In genomic region chr6:139369068-139369467, GRCh38 we compare ENCODE assay signal across 9 cellular contexts. TPM values are rescaled to one million over a fixed set of nuclear protein-coding genes. Genes with fewer than 3 reads are reported as not detected.
A peak's percentile ranks its signal among the peaks of the same experiment; 100 is the strongest.
DNase-seq lines count a peak whose midpoint lies in the region; ATAC-seq and TF ChIP-seq lines count a peak whose summit lies in the region.
"Had no signal": no experiment of that assay in that cellular context is flagged by ENCODE, and none has a peak within 500 bp of the region (broad histone marks: within the 10 kb centered on the region; RNA-seq: fewer than 3 reads in every experiment).

No MANE protein-coding gene starts in this region.

- no peak overlapping the region for H3K4me3 ChIP-seq in SK-N-SH (ENCODE audit: low read depth in 2 of 2, low read length in 1 of 2)
- no peak overlapping the region for H3K4me3 ChIP-seq in thyroid gland (replicated peaks in 1 of 3)
- no peak overlapping the region for H3K4me3 ChIP-seq in CD8-positive, alpha-beta T cell (ENCODE audit: low read depth, low read length)

- peak overlapping the region in 1 of 2 experiments; percentile 43; a peak in 1 of 4 replicates for H3K27ac ChIP-seq in SK-N-SH (ENCODE audit: low read depth in 2 of 2, low read length in 1 of 2)
- peak overlapping the region; percentile 99 to 100 (median 100) for H3K27ac ChIP-seq in thyroid gland
- H3K27ac ChIP-seq in CD8-positive, alpha-beta T cell (ENCODE audit: low read depth, low read length) = no peak overlapping the region

- intact Hi-C loops in thyroid gland (cut with DNase I) = loop anchor here (10.0 kb wide), 1 partner anchor 134 kb away; no protein-coding TSS in a partner anchor
- intact Hi-C loops in CD8-positive, alpha-beta T cell (cut with DNase I, micrococcal nuclease) = loop anchor here (1.0 to 10.0 kb wide), 2 partner anchors 444 to 558 kb away; no protein-coding TSS in a partner anchor

- TF ChIP-seq POLR2A in thyroid gland (IDR thresholded peaks at IDR 0.05) = no peak

- peaks cover 40% of the 10 kb centered on the region for H3K4me1 Mint-ChIP-seq in T-helper 17 cell
- H3K4me1 Mint-ChIP-seq in CD8-positive, alpha-beta T cell (ENCODE audit: low read depth) = peaks cover 53% of the 10 kb centered on the region

- no peak for TF ChIP-seq EP300 in SK-N-SH (IDR thresholded peaks at IDR 0.05; ENCODE audit: borderline replicate concordance in 1 of 2, low read depth in 1 of 2, low read length in 1 of 2)

- no peak for DNase-seq in SK-N-SH
- DNase-seq in T-helper 17 cell = no peak
- peak; percentile 39 for DNase-seq in left kidney (ENCODE audit: low read depth, low spot score)
- DNase-seq in thyroid gland = no peak
- no peak for DNase-seq in CD8-positive, alpha-beta T cell
- DNase-seq in hippocampal formation (lab: John Stamatoyannopoulos, UW) = no peak
- DNase-seq in NOMO-1 (lab: John Stamatoyannopoulos, UW; ENCODE audit: unreplicated experiment in 2 of 2) = no peak
- DNase-seq: activated CD8-positive, alpha-beta T cell treated with anti-CD3 and anti-CD28 coated beads, Interleukin-2, amount 10 ng/mL, durations not matched to agents 7 days and 5 days had no signal

- peaks cover under 1% of the 10 kb centered on the region for H3K27me3 Mint-ChIP-seq in T-helper 17 cell
- H3K27me3 Mint-ChIP-seq in CD8-positive, alpha-beta T cell (ENCODE audit: low read depth) = no peaks in the 10 kb centered on the region

- TF ChIP-seq CTCF in SK-N-SH (IDR thresholded peaks at IDR 0.05) = no peak
- no peak for TF ChIP-seq CTCF in thyroid gland (IDR thresholded peaks at IDR 0.05)
- TF ChIP-seq CTCF in CD8-positive, alpha-beta T cell (IDR thresholded peaks at IDR 0.05) = no peak

- no peak overlapping the region for H3K4me3 Mint-ChIP-seq in T-helper 17 cell
- no peak overlapping the region for H3K4me3 Mint-ChIP-seq in CD8-positive, alpha-beta T cell
- H3K4me3 Mint-ChIP-seq: activated CD8-positive, alpha-beta T cell treated with anti-CD3 and anti-CD28 coated beads, Interleukin-2, amount 10 ng/mL, durations not matched to agents 7 days and 5 days had no signal

- peaks cover 37% of the 10 kb centered on the region for H3K79me2 ChIP-seq in SK-N-SH (ENCODE audit: insufficient read depth)

- 18% methylated on average over 2 of the region's 2 CpGs for WGBS in SK-N-SH (ENCODE audit: low lambda C conversion rate)
- WGBS in thyroid gland, 2 donors = 52 to 55% methylated on average over 2 of the region's 2 CpGs

- no peak overlapping the region for H3K4me2 ChIP-seq in SK-N-SH

- peak; percentile 6; the same call in 2 of the 3 replicates for ATAC-seq in SK-N-SH treated with all-trans-retinoic acid at 6 μM for 48 hours
- no peak for ATAC-seq in T-helper 17 cell
- no peak for ATAC-seq in CD8-positive, alpha-beta T cell
- ATAC-seq: activated CD8-positive, alpha-beta T cell treated with anti-CD3 and anti-CD28 coated beads, Interleukin-2, amount 10 ng/mL, durations not matched to agents 7 days and 5 days had no signal

- H3K4me1 ChIP-seq in SK-N-SH (ENCODE audit: control insufficient read depth in 1 of 2, insufficient read depth in 2 of 2, low read depth in 1 of 2, low read length in 1 of 2) (peaks cover 6 to 30% of the 10 kb centered on the region in 2 experiments), thyroid gland (peaks cover 0 to 30% of the 10 kb centered on the region in 2 donors)
- H3K4me1 ChIP-seq in CD8-positive, alpha-beta T cell (ENCODE audit: insufficient read depth, low read length) = peaks cover 31% of the 10 kb centered on the region

- H3K9me3 Mint-ChIP-seq in CD8-positive, alpha-beta T cell = no peaks in the 10 kb centered on the region

- H3K9ac ChIP-seq in SK-N-SH = no peak overlapping the region

- H3K27ac Mint-ChIP-seq in T-helper 17 cell = peak overlapping the region; percentile 100
- H3K27ac Mint-ChIP-seq in CD8-positive, alpha-beta T cell = no peak overlapping the region
- H3K27ac Mint-ChIP-seq: activated CD8-positive, alpha-beta T cell treated with anti-CD3 and anti-CD28 coated beads, Interleukin-2, amount 10 ng/mL, durations not matched to agents 7 days and 5 days had no signal

- H3K36me3 ChIP-seq in SK-N-SH (replicated peaks in 1 of 2; ENCODE audit: control insufficient read depth in 1 of 2, insufficient read depth in 2 of 2, low read length in 1 of 2) (peaks cover 18 to 27% of the 10 kb centered on the region in 2 experiments), thyroid gland (peaks cover 14 to 25% of the 10 kb centered on the region in 2 donors)
- H3K36me3 ChIP-seq in CD8-positive, alpha-beta T cell (ENCODE audit: insufficient read depth, low read length) = no peaks in the 10 kb centered on the region

- H3K9me3 ChIP-seq in SK-N-SH (no peaks in the 10 kb centered on the region), T-helper 17 cell (ENCODE audit: control insufficient read depth, low read length, poor library complexity, severe bottlenecking) (no peaks in the 10 kb centered on the region), thyroid gland (no peaks in the 10 kb centered on the region)
- H3K9me3 ChIP-seq in CD8-positive, alpha-beta T cell (ENCODE audit: low read length) = no peaks in the 10 kb centered on the region

- H4K20me1 ChIP-seq in SK-N-SH (ENCODE audit: insufficient read depth) = peaks cover 28% of the 10 kb centered on the region

- CTCF ChIA-PET in SK-N-SH (lab: Yijun Ruan, JAX) = interaction anchor here (0.6 to 2.2 kb wide), 25 partner anchors 9 to 1553 kb away, joined by 3 to 20 read pairs (median 3); no protein-coding TSS in a partner anchor
- CTCF ChIA-PET in CD8-positive, alpha-beta T cell (lab: Charles Lee) = interaction anchor here (0.7 to 3.0 kb wide), 46 partner anchors 10 to 1072 kb away, joined by 3 to 62 read pairs (median 3); partner anchors contain the start of genes CCDC28A, REPS1 and TXLNB

- H3K9me2 ChIP-seq in SK-N-SH = no peaks in the 10 kb centered on the region

- no peak overlapping the region for H2AFZ ChIP-seq in SK-N-SH (ENCODE audit: low read depth)

- H3K36me3 Mint-ChIP-seq in T-helper 17 cell (ENCODE audit: low read depth) = peaks cover 3% of the 10 kb centered on the region
- H3K36me3 Mint-ChIP-seq in CD8-positive, alpha-beta T cell = peaks cover 29% of the 10 kb centered on the region

- H3F3A ChIP-seq in SK-N-SH (replicated peaks; ENCODE audit: insufficient read depth) = peaks cover 45% of the 10 kb centered on the region

- no peaks in the 10 kb centered on the region for H3K27me3 ChIP-seq in SK-N-SH (ENCODE audit: insufficient read depth)
- no peaks in the 10 kb centered on the region for H3K27me3 ChIP-seq in thyroid gland
- no peaks in the 10 kb centered on the region for H3K27me3 ChIP-seq in CD8-positive, alpha-beta T cell (ENCODE audit: insufficient read depth, low read length)

- POLR2A ChIA-PET in SK-N-SH (lab: Yijun Ruan, JAX) = no interaction called here
- POLR2A ChIA-PET in CD8-positive, alpha-beta T cell (lab: Charles Lee) = interaction anchor here (1.0 to 2.3 kb wide), 6 partner anchors 77 to 596 kb away, joined by 3 to 12 read pairs (median 4); partner anchors contain the start of genes CCDC28A and TXLNB

- TF ChIP-seq RAD21 in SK-N-SH (IDR thresholded peaks at IDR 0.05; ENCODE audit: low read length) = no peak

TF ChIP-seq in SK-N-SH treated with all-trans-retinoic acid at 6 μM for 48 hours, 23 proteins besides CTCF, POLR2A, EP300 and RAD21:
- TF ChIP-seq ZFP3 (CRISPR knock-in tag; IDR thresholded peaks at IDR 0.05) = no peak

TF ChIP-seq in SK-N-SH, 30 proteins besides CTCF, POLR2A, EP300 and RAD21:
- TF ChIP-seq ELF1 (IDR thresholded peaks at IDR 0.05) (no peak), JUND (IDR thresholded peaks at IDR 0.05) (no peak), REST (IDR thresholded peaks at IDR 0.05; ENCODE audit: low read depth, low read length) (no peak), POLR2AphosphoS5 (IDR thresholded peaks at IDR 0.05; ENCODE audit: low read depth, low read length) (no peak), EZH2phosphoT487 (IDR thresholded peaks at IDR 0.05; ENCODE audit: borderline replicate concordance, low read depth) (no peak), RXRA (IDR thresholded peaks at IDR 0.05; ENCODE audit: borderline replicate concordance, low read depth) (no peak), TEAD4 (IDR thresholded peaks at IDR 0.05; ENCODE audit: borderline replicate concordance, insufficient read depth) (no peak)

RNA-seq across cellular contexts. Expression of gene CITED2, which starts 5.4 kb away (rescaled TPM):
- polyA plus RNA-seq in SK-N-SH (2012; rRNA removed) = 159 and 173 TPM in 2 replicates
- polyA plus RNA-seq in SK-N-SH (2012; cell fraction: cytosol; rRNA removed) = 133 and 135 TPM in 2 replicates
- polyA plus RNA-seq in SK-N-SH (2012; cell fraction: nucleus; rRNA removed) = 156 and 252 TPM in 2 replicates
- total RNA-seq in T-helper 17 cell (100 to 1,000 TPM; 156 to 170 TPM), thyroid gland (100 to 1,000 TPM; 178 to 354 (median 261) TPM)
- 100 to 1,000 TPM; 138 to 141 TPM for total RNA-seq in CD8-positive, alpha-beta T cell
